ENCODE assay signal across 8 cellular contexts in the genomic region with DNA sequence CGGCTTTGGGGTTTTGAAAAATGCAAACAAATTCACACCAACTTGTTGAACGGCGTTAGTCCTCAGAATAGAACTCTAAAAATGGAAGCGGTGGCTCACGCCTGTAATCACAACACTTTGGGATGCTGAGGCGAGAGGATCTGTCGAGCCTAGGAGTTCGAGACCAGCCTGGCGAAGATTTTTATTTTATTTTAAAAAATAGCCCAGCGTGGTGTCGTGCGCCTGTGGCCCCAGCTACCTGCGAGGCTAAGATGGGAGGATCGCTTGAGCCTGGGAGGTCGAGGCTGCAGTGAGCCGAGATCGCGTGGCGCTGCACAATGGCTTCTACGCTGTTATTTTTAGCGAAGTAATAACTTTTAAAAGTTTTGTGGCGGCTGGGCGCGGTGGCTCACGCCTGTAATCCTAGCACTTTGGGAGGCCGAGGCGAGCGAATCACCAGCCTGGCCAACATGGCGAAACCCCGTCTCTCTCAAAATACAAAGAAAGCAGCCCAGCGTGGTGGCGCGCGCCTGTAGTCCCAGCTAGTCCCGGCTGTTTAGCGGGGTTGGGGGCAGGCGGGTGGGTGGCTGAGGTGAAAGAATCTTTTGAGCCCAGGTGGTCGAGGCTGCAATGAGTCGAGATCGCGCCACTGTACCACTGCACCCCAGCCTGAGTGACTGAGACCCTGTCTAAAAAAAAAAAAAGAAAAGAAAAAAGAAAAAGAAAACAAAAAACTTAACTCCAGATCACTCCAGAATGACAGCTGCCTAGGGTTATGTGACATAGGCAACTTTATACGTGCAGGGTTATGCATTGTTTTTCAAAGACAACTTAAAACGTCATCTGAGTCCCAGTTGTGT. TPM values are rescaled to one million over a fixed set of nuclear protein-coding genes. Genes with fewer than 3 reads are reported as not detected.
DNase-seq lines count a peak whose midpoint lies in the region; ATAC-seq and TF ChIP-seq lines count a peak whose summit lies in the region.

No MANE protein-coding gene starts in this region.

- peaks cover 0 to 14% of the 10 kb centered on the region in 2 experiments; a peak in 3 of 4 replicates for H3K4me1 ChIP-seq in SK-N-SH (ENCODE audit: control insufficient read depth in 1 of 2, insufficient read depth in 2 of 2, low read depth in 1 of 2, low read length in 1 of 2)
- H3K4me1 ChIP-seq in PC-9 (replicated peaks; ENCODE audit: insufficient read depth), result peaks cover 17% of the 10 kb centered on the region

- intact Hi-C loops in left colon (cut with DNase I, micrococcal nuclease) (no loop called here), PC-9 (cut with micrococcal nuclease; ENCODE audit: unreplicated experiment) (no loop called here)

- H3K9me2 ChIP-seq in SK-N-SH, result no peaks in the 10 kb centered on the region
- H3K9me2 ChIP-seq in PC-9 (ENCODE audit: insufficient read depth), result no peaks in the 10 kb centered on the region

- H4K20me1 ChIP-seq in SK-N-SH (ENCODE audit: insufficient read depth), result no peaks in the 10 kb centered on the region
- no peaks in the 10 kb centered on the region for H4K20me1 ChIP-seq in PC-9 (ENCODE audit: insufficient read depth)

- ATAC-seq in HG02763 (IDR thresholded peaks at IDR 0.05; ENCODE audit: unreplicated experiment) (peak; percentile 14), left colon (peak; percentile 46)

- no peak for TF ChIP-seq EP300 in SK-N-SH (IDR thresholded peaks at IDR 0.05; ENCODE audit: borderline replicate concordance in 1 of 2, low read depth in 1 of 2, low read length in 1 of 2)

- H3K9me3 ChIP-seq in SK-N-SH (no peaks in the 10 kb centered on the region), PC-9 (ENCODE audit: insufficient read depth, low read depth) (no peaks in the 10 kb centered on the region)

- no TSS peak for BruUV-seq in PC-9 (replicated peaks; lab: Mats Ljungman, UMichigan)

- WGBS in SK-N-SH (ENCODE audit: low lambda C conversion rate), result 30% methylated on average over 36 of the region's 43 CpGs

- H3K9ac ChIP-seq in SK-N-SH, result peak overlapping the region; percentile 76

- peak overlapping the region; percentile 72 to 76 for H3K4me3 ChIP-seq in SK-N-SH (ENCODE audit: low read depth in 2 of 2, low read length in 1 of 2)
- H3K4me3 ChIP-seq in brain microvascular endothelial cell (ENCODE audit: low read depth, low read length), result peak overlapping the region; percentile 84
- no peak overlapping the region for H3K4me3 ChIP-seq in PC-9

- H3K36me3 ChIP-seq in SK-N-SH (replicated peaks in 1 of 2; ENCODE audit: control insufficient read depth in 1 of 2, insufficient read depth in 2 of 2, low read length in 1 of 2), result peaks cover 3 to 9% of the 10 kb centered on the region in 2 experiments
- H3K36me3 ChIP-seq in brain microvascular endothelial cell (replicated peaks), result peaks cover 17% of the 10 kb centered on the region
- no peaks in the 10 kb centered on the region for H3K36me3 ChIP-seq in PC-9 (ENCODE audit: low read depth)

- peaks cover 6% of the 10 kb centered on the region for H3F3A ChIP-seq in SK-N-SH (replicated peaks; ENCODE audit: insufficient read depth)
- no peaks in the 10 kb centered on the region for H3F3A ChIP-seq in PC-9 (ENCODE audit: insufficient read depth, low read depth)

- no peaks in the 10 kb centered on the region for H3K27me3 ChIP-seq in SK-N-SH (ENCODE audit: insufficient read depth)
- no peaks in the 10 kb centered on the region for H3K27me3 ChIP-seq in brain microvascular endothelial cell (replicated peaks)
- H3K27me3 ChIP-seq in PC-9 (ENCODE audit: insufficient read depth, low read depth), result no peaks in the 10 kb centered on the region

- in situ Hi-C loops in GM13977 (cut with MboI; ENCODE audit: low pct_unique_long_range_greater_than_20kb, low sequenced_read_pairs, unreplicated experiment), result no loop called here
- in situ Hi-C loops in brain microvascular endothelial cell (cut with HindIII; ENCODE audit: low pct_ligation_motif_present, low sequenced_read_pairs), result no loop called here

- DNase-seq in GM13977 (ENCODE audit: low spot score), result peak; percentile 16
- DNase-seq in SK-N-SH, result peak; percentile 67
- peak; percentile 18 for DNase-seq in brain microvascular endothelial cell
- peak in 1 of 2 donors; percentile 53 for DNase-seq in left colon
- peak; percentile 2 to 16 for DNase-seq in stimulated activated CD4-positive, alpha-beta T cell treated with anti-CD3 and anti-CD28 coated beads, Interleukin-4, amount 100 ng/mL, for 48 hours (ENCODE audit: low read depth in 2 of 2)
- no peak for DNase-seq in DMS153 (lab: John Stamatoyannopoulos, UW)
- no peak for DNase-seq in PC-9

- POLR2A ChIA-PET in SK-N-SH (lab: Yijun Ruan, JAX) (interaction anchor here (0.8 kb wide), 1 partner anchor 23 kb away, joined by 5 read pairs; no protein-coding TSS in a partner anchor), PC-9 (lab: Charles Lee; ENCODE audit: unreplicated experiment) (no interaction called here)

- CTCF ChIA-PET in SK-N-SH (lab: Yijun Ruan, JAX) (interaction anchor here (1.1 to 2.6 kb wide), 4 partner anchors 46 to 337 kb away, joined by 3 to 10 read pairs (median 4); a partner anchor contains a TSS), PC-9 (lab: Charles Lee) (no interaction called here)

- H3K27ac ChIP-seq in SK-N-SH (ENCODE audit: low read depth in 2 of 2, low read length in 1 of 2) (peak overlapping the region; percentile 24 to 74; a peak in 3 of 4 replicates), brain microvascular endothelial cell (peak overlapping the region; percentile 91), PC-9 (no peak overlapping the region)

- H3K79me2 ChIP-seq in SK-N-SH (ENCODE audit: insufficient read depth), result peaks cover 42% of the 10 kb centered on the region; the same call in 1 of the 2 replicates
- no peaks in the 10 kb centered on the region for H3K79me2 ChIP-seq in PC-9 (ENCODE audit: low read depth)

- H2AFZ ChIP-seq in SK-N-SH (ENCODE audit: low read depth) (peak overlapping the region; percentile 94), PC-9 (no peak overlapping the region)

- H3K4me2 ChIP-seq in SK-N-SH, result peak overlapping the region; percentile 93
- H3K4me2 ChIP-seq in PC-9, result no peak overlapping the region

- TF ChIP-seq CTCF in GM13977 (IDR thresholded peaks at IDR 0.05; ENCODE audit: extremely low read depth, insufficient read depth, missing control alignments) (no peak), SK-N-SH (IDR thresholded peaks at IDR 0.05) (no peak), brain microvascular endothelial cell (IDR thresholded peaks at IDR 0.05; ENCODE audit: low read depth, low read length, missing control alignments) (no peak), PC-9 (conservative IDR thresholded peaks at IDR 0.05) (no peak)

- no peak for TF ChIP-seq RAD21 in SK-N-SH (IDR thresholded peaks at IDR 0.05; ENCODE audit: low read length)

TF ChIP-seq in SK-N-SH, 30 proteins besides CTCF, POLR2A, EP300 and RAD21:
- no peak for TF ChIP-seq FOXJ3 (CRISPR knock-in tag; IDR thresholded peaks at IDR 0.05)
- no peak for TF ChIP-seq RCOR1 (IDR thresholded peaks at IDR 0.05; ENCODE audit: low read length)
- TF ChIP-seq, protein P1, sequence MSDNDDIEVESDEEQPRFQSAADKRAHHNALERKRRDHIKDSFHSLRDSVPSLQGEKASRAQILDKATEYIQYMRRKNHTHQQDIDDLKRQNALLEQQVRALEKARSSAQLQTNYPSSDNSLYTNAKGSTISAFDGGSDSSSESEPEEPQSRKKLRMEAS (IDR thresholded peaks at IDR 0.05; ENCODE audit: low read depth), result no peak
- 0 out of 2 replicates have a peak, but pooled peaks have one; percentile 52 for TF ChIP-seq YY1 (IDR thresholded peaks at IDR 0.05; ENCODE audit: low read depth)
- TF ChIP-seq, protein P2, sequence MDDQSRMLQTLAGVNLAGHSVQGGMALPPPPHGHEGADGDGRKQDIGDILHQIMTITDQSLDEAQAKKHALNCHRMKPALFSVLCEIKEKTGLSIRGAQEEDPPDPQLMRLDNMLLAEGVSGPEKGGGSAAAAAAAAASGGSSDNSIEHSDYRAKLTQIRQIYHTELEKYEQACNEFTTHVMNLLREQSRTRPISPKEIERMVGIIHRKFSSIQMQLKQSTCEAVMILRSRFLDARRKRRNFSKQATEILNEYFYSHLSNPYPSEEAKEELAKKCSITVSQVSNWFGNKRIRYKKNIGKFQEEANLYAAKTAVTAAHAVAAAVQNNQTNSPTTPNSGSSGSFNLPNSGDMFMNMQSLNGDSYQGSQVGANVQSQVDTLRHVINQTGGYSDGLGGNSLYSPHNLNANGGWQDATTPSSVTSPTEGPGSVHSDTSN (IDR thresholded peaks at IDR 0.05), result no peak

RNA-seq across cellular contexts. Expression of a gene that starts 0.8 kb away (rescaled TPM):
- polyA plus RNA-seq in SK-N-SH (2012; rRNA removed), result 63.4 and 73.8 TPM in 2 replicates
- 61.6 and 71.9 TPM in 2 replicates for polyA plus RNA-seq in SK-N-SH (2012; cell fraction: cytosol; rRNA removed)
- polyA plus RNA-seq in SK-N-SH (2012; cell fraction: nucleus; rRNA removed), result 43.0 and 48.4 TPM in 2 replicates
- total RNA-seq in left colon (10 to 100 TPM; 43.8 to 48.4 TPM), PC-9 (2021) (2.2 and 2.7 TPM in 2 replicates)

RNA-seq across cellular contexts. Expression of a gene that starts 25.4 kb away (rescaled TPM):
- 4.7 and 6.1 TPM in 2 replicates for polyA plus RNA-seq in SK-N-SH (2012; rRNA removed)
- polyA plus RNA-seq in SK-N-SH (2012; cell fraction: cytosol; rRNA removed), result 7.3 and 8.2 TPM in 2 replicates
- polyA plus RNA-seq in SK-N-SH (2012; cell fraction: nucleus; rRNA removed), result 4.8 and 8.5 TPM in 2 replicates
- total RNA-seq in left colon (1 to 10 TPM; 5.3 to 6.0 TPM), PC-9 (2021) (13.3 and 19.1 TPM in 2 replicates)

Comparison
In these comparisons a context has a peak if more than half of its experiments do, and no peak if none do; other contexts are left out.
1. DNase-seq: peak in GM13977 (single experiment), SK-N-SH (single experiment), brain microvascular endothelial cell (single experiment) and stimulated activated CD4-positive, alpha-beta T cell treated with anti-CD3 and anti-CD28 coated beads, Interleukin-4, amount 100 ng/mL, for 48 hours (2 of 2); none in DMS153 (single experiment) and PC-9 (0 of 2).
2. RNA of a gene that starts 0.8 kb away (total RNA-seq): 43.8 to 48.4 TPM in left colon; 2.2 to 2.7 TPM in PC-9; every median in the first group is over 10 times any median in the second.